In the genomic region with DNA sequence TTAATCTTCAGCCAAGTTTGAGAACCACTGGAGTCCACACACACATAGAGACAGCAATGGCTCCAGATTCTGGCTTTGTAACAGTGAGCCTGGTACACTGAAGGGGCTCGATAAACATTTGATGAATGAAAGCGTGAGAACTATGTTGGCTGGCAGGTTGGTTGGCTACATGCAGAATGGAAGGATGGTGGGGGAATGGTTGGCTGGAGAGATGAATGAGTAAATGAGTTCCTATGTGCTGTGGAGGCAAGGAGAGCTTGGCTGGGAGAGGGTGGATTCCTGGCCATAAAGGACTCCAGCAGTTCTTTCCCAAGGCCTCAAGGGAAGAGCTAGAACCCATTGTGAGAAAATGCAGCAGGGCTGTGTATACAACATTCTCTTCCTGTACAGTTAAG, we compare ENCODE assay signal across 27 cellular contexts.
"Had no signal": no experiment of that assay in that cellular context is flagged by ENCODE, and none has a peak within 500 bp of the region (broad histone marks: within the 10 kb centered on the region; RNA-seq: fewer than 3 reads in every experiment).

No MANE protein-coding gene starts in this region.

- H3K4me1 Mint-ChIP-seq: stimulated activated naive CD8-positive, alpha-beta T cell treated with anti-CD3 and anti-CD28 coated beads, Interleukin-15, amount 100 ng/mL, for 72 hours had no signal

- H3K79me2 ChIP-seq: hepatocyte had no signal

- ATAC-seq: esophagus mucosa; gastrocnemius medialis; heart left ventricle; left cardiac atrium; left lung; mucosa of descending colon; right lobe of liver; stimulated activated naive CD8-positive, alpha-beta T cell treated with anti-CD3 and anti-CD28 coated beads, Interleukin-15, amount 100 ng/mL, for 72 hours had no signal

- H3K27me3 ChIP-seq: colonic mucosa, heart left ventricle, hepatocyte, right lobe of liver had no signal

- DNase-seq: colonic mucosa; effector CD8-positive, alpha-beta T cell; endodermal cell; foreskin fibroblast; gastrocnemius medialis; heart left ventricle; left cardiac atrium; left lung; mesenchymal stem cell; mucosa of descending colon; naive B cell; nephron progenitor cell; nucleus accumbens; right lobe of liver; small intestine; stimulated activated CD4-positive, alpha-beta T cell treated with anti-CD3 and anti-CD28 coated beads, Interleukin-15, amount 100 ng/mL, for 24 hours; stimulated activated CD4-positive, alpha-beta T cell treated with anti-CD3 and anti-CD28 coated beads, Interleukin-4, amount 100 ng/mL, for 1 hour; stimulated activated CD8-positive, alpha-beta memory T cell treated with anti-CD3 and anti-CD28 coated beads, Interleukin-4, amount 100 ng/mL, for 48 hours; stimulated activated naive CD4-positive, alpha-beta T cell; stimulated activated naive CD8-positive, alpha-beta T cell treated with anti-CD3 and anti-CD28 coated beads, Interleukin-15, amount 100 ng/mL, for 72 hours had no signal

- H3K27me3 Mint-ChIP-seq: naive B cell; stimulated activated naive CD8-positive, alpha-beta T cell treated with anti-CD3 and anti-CD28 coated beads, Interleukin-15, amount 100 ng/mL, for 72 hours had no signal

- H3K4me1 ChIP-seq: colonic mucosa, gastrocnemius medialis, left lung, right lobe of liver, suprapubic skin had no signal

- H3K4me2 ChIP-seq: hepatocyte had no signal

- H3K36me3 Mint-ChIP-seq: mesothelial cell of epicardium, naive B cell, type B pancreatic cell had no signal

- H3K36me3 ChIP-seq: colonic mucosa, gastrocnemius medialis, heart left ventricle, left lung, right lobe of liver, suprapubic skin had no signal

- H3K4me3 Mint-ChIP-seq: dendritic cell treated with granulocyte-macrophage colony-stimulating factor and Interleukin-4, amounts not matched to agents 40 ng/mL and 50 ng/mL, for 4 days; endodermal cell; mesothelial cell of epicardium; naive B cell; nephron progenitor cell; stimulated activated naive CD8-positive, alpha-beta T cell treated with anti-CD3 and anti-CD28 coated beads, Interleukin-15, amount 100 ng/mL, for 72 hours had no signal

- H3K27ac Mint-ChIP-seq: dendritic cell treated with granulocyte-macrophage colony-stimulating factor and Interleukin-4, amounts not matched to agents 40 ng/mL and 50 ng/mL, for 4 days; endodermal cell; mesothelial cell of epicardium; nephron progenitor cell; type B pancreatic cell had no signal

- H2AFZ ChIP-seq: hepatocyte had no signal

- H3K4me3 ChIP-seq: colonic mucosa, gastrocnemius medialis, heart left ventricle, hepatocyte, left lung, mucosa of descending colon, right lobe of liver, suprapubic skin had no signal

- H3K9me3 Mint-ChIP-seq: dendritic cell treated with granulocyte-macrophage colony-stimulating factor and Interleukin-4, amounts not matched to agents 40 ng/mL and 50 ng/mL, for 4 days; endodermal cell; mesothelial cell of epicardium; naive B cell; nephron progenitor cell; stimulated activated naive CD8-positive, alpha-beta T cell treated with anti-CD3 and anti-CD28 coated beads, Interleukin-15, amount 100 ng/mL, for 72 hours; type B pancreatic cell had no signal

- H3K9me3 ChIP-seq: colonic mucosa, gastrocnemius medialis, heart left ventricle, left lung, mucosa of descending colon, right lobe of liver, suprapubic skin had no signal

- H3K27ac ChIP-seq: colonic mucosa, epithelial cell of prostate, gastrocnemius medialis, heart left ventricle, hepatocyte, left lung, right lobe of liver, suprapubic skin had no signal
